In genomic region chr16:66274335-66275110, GRCh38 we compare ENCODE assay signal across 8 cellular contexts.
A peak's percentile ranks its signal among the peaks of the same experiment; 100 is the strongest.
DNase-seq lines count a peak whose midpoint lies in the region; ATAC-seq and TF ChIP-seq lines count a peak whose summit lies in the region.

No MANE protein-coding gene starts in this region.

- 85 to 90% methylated on average over 6 to 9 of the region's 9 CpGs for WGBS in endodermal cell (ENCODE audit: insufficient coverage in 1 of 2, insufficient read length in 1 of 2), 2 experiments
- 75 to 82% methylated on average over 9 of the region's 9 CpGs for WGBS in upper lobe of left lung, 2 donors
- 75 to 82% methylated on average over 9 of the region's 9 CpGs for WGBS in tibial nerve, 2 donors

- DNase-seq in NOMO-1 treated with DMSO at 0.1 percent for 48 hours (lab: John Stamatoyannopoulos, UW; ENCODE audit: unreplicated experiment), result peak; percentile 56
- peak; percentile 46 for DNase-seq in endodermal cell
- no peak for DNase-seq in upper lobe of left lung
- DNase-seq in tibial nerve (ENCODE audit: low spot score in 2 of 2), result no peak
- no peak for DNase-seq in stimulated activated CD4-positive, alpha-beta T cell treated with anti-CD3 and anti-CD28 coated beads, Interleukin-4, amount 100 ng/mL, for 24 hours
- DNase-seq in hypothalamus (lab: John Stamatoyannopoulos, UW), result no peak

- H3K27me3 Mint-ChIP-seq in endodermal cell (ENCODE audit: insufficient read depth), result peaks cover 8% of the 10 kb centered on the region

- H3K27ac Mint-ChIP-seq in endodermal cell, result no peak overlapping the region

- ATAC-seq in GM18861 (IDR thresholded peaks at IDR 0.05; ENCODE audit: unreplicated experiment) (peak; percentile 49), upper lobe of left lung (ENCODE audit: low FRiP score in 2 of 2) (no peak)

- H3K9me3 Mint-ChIP-seq in endodermal cell, result peaks cover 6% of the 10 kb centered on the region

- H3K27me3 ChIP-seq in BLaER1 (no peaks in the 10 kb centered on the region), endodermal cell (ENCODE audit: control insufficient read depth, insufficient read depth, low read length, poor library complexity, severe bottlenecking) (peaks cover 6% of the 10 kb centered on the region), upper lobe of left lung (no peaks in the 10 kb centered on the region), tibial nerve (no peaks in the 10 kb centered on the region)

- H3K36me3 ChIP-seq in BLaER1 (no peaks in the 10 kb centered on the region), endodermal cell (ENCODE audit: control insufficient read depth, insufficient read depth, low read length) (no peaks in the 10 kb centered on the region), upper lobe of left lung (no peaks in the 10 kb centered on the region), tibial nerve (no peaks in the 10 kb centered on the region)

- H3K36me3 Mint-ChIP-seq in endodermal cell (ENCODE audit: low read depth), result no peaks in the 10 kb centered on the region

- no peak overlapping the region for H3K4me3 Mint-ChIP-seq in endodermal cell

- peaks cover 27% of the 10 kb centered on the region for H3K4me1 ChIP-seq in BLaER1
- no peaks in the 10 kb centered on the region for H3K4me1 ChIP-seq in endodermal cell (ENCODE audit: control insufficient read depth, insufficient read depth, low read length)
- H3K4me1 ChIP-seq in upper lobe of left lung, result peaks cover 0 to 30% (median 19%) of the 10 kb centered on the region in 4 donors
- peaks cover 0 to 20% (median 2%) of the 10 kb centered on the region in 4 donors for H3K4me1 ChIP-seq in tibial nerve

- H3K27ac ChIP-seq in BLaER1 (no peak overlapping the region), endodermal cell (ENCODE audit: low read depth, low read length) (no peak overlapping the region), upper lobe of left lung (no peak overlapping the region), tibial nerve (no peak overlapping the region)

- no peak for TF ChIP-seq CTCF in endodermal cell (conservative IDR thresholded peaks at IDR 0.05)
- peak in 5 of 6 experiments; percentile 9 to 45 (median 29) for TF ChIP-seq CTCF in upper lobe of left lung (IDR thresholded peaks at IDR 0.05)
- peak in 1 of 5 experiments; percentile 24 for TF ChIP-seq CTCF in tibial nerve (IDR thresholded peaks at IDR 0.05)

- H3K4me2 ChIP-seq in BLaER1, result peak overlapping the region; percentile 49

- TF ChIP-seq EP300 in upper lobe of left lung (IDR thresholded peaks at IDR 0.05), result no peak
- TF ChIP-seq EP300 in tibial nerve (IDR thresholded peaks at IDR 0.05), result no peak

- H3K9ac ChIP-seq in BLaER1 (no peak overlapping the region), endodermal cell (ENCODE audit: extremely low read depth, low read length, poor library complexity, severe bottlenecking) (no peak overlapping the region)

- H3K9me3 ChIP-seq in BLaER1 (peaks cover 50% of the 10 kb centered on the region), endodermal cell (ENCODE audit: control insufficient read depth, low read length) (no peaks in the 10 kb centered on the region), upper lobe of left lung (peaks cover 0 to 6% (median 0%) of the 10 kb centered on the region in 4 donors), tibial nerve (peaks cover 0 to 30% (median 2%) of the 10 kb centered on the region in 4 donors)

- no peak for TF ChIP-seq POLR2A in upper lobe of left lung (IDR thresholded peaks at IDR 0.05)
- TF ChIP-seq POLR2A in tibial nerve (IDR thresholded peaks at IDR 0.05), result no peak

- no peaks in the 10 kb centered on the region for H4K20me1 ChIP-seq in BLaER1

- peaks cover 13% of the 10 kb centered on the region for H3K4me1 Mint-ChIP-seq in endodermal cell

- H3K4me3 ChIP-seq in BLaER1 (no peak overlapping the region), endodermal cell (ENCODE audit: low read length) (no peak overlapping the region), upper lobe of left lung (no peak overlapping the region), tibial nerve (no peak overlapping the region)

Comparison
In these comparisons a context has a peak if more than half of its experiments do, and no peak if none do; other contexts are left out.
1. DNase-seq: peak in NOMO-1 treated with DMSO at 0.1 percent for 48 hours (single experiment) and endodermal cell (single experiment); none in upper lobe of left lung (0 of 2), tibial nerve (0 of 2), stimulated activated CD4-positive, alpha-beta T cell treated with anti-CD3 and anti-CD28 coated beads, Interleukin-4, amount 100 ng/mL, for 24 hours (single experiment) and hypothalamus (0 of 51).